16 cellular contexts compared by ENCODE assay signal in the genomic region with DNA sequence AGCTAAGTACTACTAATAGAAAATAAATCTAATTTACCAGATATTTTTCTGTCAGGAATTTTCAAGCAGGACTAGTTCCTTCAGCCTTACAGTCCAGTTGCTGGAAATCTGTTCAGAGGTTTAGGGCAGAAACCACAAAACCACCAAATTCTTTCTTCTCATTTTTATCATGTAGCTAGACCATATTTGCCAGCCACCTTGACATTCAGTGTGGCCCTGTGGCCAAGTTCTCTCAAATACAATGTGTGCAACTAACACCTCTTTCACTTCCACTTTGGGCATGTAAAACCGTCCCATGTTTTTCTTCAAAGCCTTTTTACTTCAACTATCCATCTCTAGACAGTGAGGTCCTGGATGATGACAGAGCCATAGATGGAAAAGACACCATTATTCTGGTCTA.
DNase-seq lines count a peak whose midpoint lies in the region; ATAC-seq and TF ChIP-seq lines count a peak whose summit lies in the region.
"Had no signal": no experiment of that assay in that cellular context is flagged by ENCODE, and none has a peak within 500 bp of the region (broad histone marks: within the 10 kb centered on the region; RNA-seq: fewer than 3 reads in every experiment).

No MANE protein-coding gene starts in this region.

- DNase-seq in H4 (ENCODE audit: low spot score) = peak; percentile 16
- peak; percentile 3 for DNase-seq in NCI-H226
- DNase-seq in astrocyte of the spinal cord (ENCODE audit: low read depth, low spot score) = peak; percentile 52
- peak; percentile 9 for DNase-seq in renal cortical epithelial cell (ENCODE audit: low read depth)
- no peak for DNase-seq in breast epithelium (ENCODE audit: low spot score in 2 of 2)
- no peak for DNase-seq in KG1 (lab: John Stamatoyannopoulos, UW)
- DNase-seq: H9, NCI-H1048, NCI-H1436 treated with DMSO at 0.1 percent for 48 hours, NCI-H2029 treated with DMSO at 0.1 percent for 48 hours, NCI-H2171 treated with DMSO at 0.1 percent for 48 hours, NCI-H510A, NCI-H82, SHP77 had no signal

- no peak for ATAC-seq in HG02571 (IDR thresholded peaks at IDR 0.05; ENCODE audit: unreplicated experiment)
- ATAC-seq: SK-N-SH treated with all-trans-retinoic acid at 6 μM for 48 hours had no signal

- no peak for TF ChIP-seq CTCF in astrocyte of the spinal cord (IDR thresholded peaks at IDR 0.05; ENCODE audit: low read depth, low read length)
- no peak for TF ChIP-seq CTCF in breast epithelium (IDR thresholded peaks at IDR 0.05)

- H3K36me3 ChIP-seq in breast epithelium = no peaks in the 10 kb centered on the region

- intact Hi-C loops in breast epithelium (cut with DNase I; ENCODE audit: low total_unique reads) = no loop called here

- TF ChIP-seq POLR2A in breast epithelium (IDR thresholded peaks at IDR 0.05) = no peak

- no peaks in the 10 kb centered on the region for H3K4me1 ChIP-seq in breast epithelium

- no peaks in the 10 kb centered on the region for H3K9me3 ChIP-seq in breast epithelium

- no peaks in the 10 kb centered on the region for H3K27me3 ChIP-seq in breast epithelium

- no peak overlapping the region for H3K27ac ChIP-seq in breast epithelium

- H3K4me3 ChIP-seq in astrocyte of the spinal cord (ENCODE audit: low read depth, low read length) (no peak overlapping the region), breast epithelium (no peak overlapping the region)

- in situ Hi-C loops in astrocyte of the spinal cord (cut with HindIII; ENCODE audit: low sequenced_read_pairs) = no loop called here

Comparison
In these comparisons a context has a peak if more than half of its experiments do, and no peak if none do; other contexts are left out.
1. DNase-seq: peak in H4 (single experiment), NCI-H226 (single experiment), astrocyte of the spinal cord (single experiment) and renal cortical epithelial cell (single experiment); none in breast epithelium (0 of 2) and KG1 (single experiment).